ENCODE assay signal across 27 cellular contexts in the genomic region with DNA sequence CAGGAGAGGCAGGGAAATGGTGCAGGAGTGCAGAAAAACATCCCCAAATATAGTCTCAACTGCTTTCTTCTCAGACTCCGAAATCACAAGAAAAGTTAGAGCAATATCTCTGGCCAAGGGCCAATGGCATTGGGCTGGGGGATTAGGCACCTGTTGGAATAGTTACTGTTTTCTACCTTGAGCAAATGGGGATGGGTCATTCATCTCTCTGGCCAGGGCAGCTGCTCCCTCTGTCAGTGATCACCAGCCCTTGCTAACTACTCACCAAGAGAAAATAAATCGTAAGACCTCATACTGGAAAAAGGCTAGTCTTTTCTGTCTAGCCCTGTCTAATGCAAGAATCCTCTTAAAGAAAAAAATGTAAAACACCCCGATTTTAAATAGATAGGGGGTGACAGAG. TPM values are rescaled to one million over a fixed set of nuclear protein-coding genes. Genes with fewer than 3 reads are reported as not detected.
"Had no signal": no experiment of that assay in that cellular context is flagged by ENCODE, and none has a peak within 500 bp of the region (broad histone marks: within the 10 kb centered on the region; RNA-seq: fewer than 3 reads in every experiment).

No MANE protein-coding gene starts in this region.

- H3K9me3 Mint-ChIP-seq: activated naive CD4-positive, alpha-beta T cell treated with anti-CD3 and anti-CD28 coated beads, Interleukin-2, amount 50 U/mL, for 24 hours; activated T-cell treated with anti-CD3 and anti-CD28 coated beads, Interleukin-2, amount 50 U/mL, for 24 hours had no signal

- H3K36me3 Mint-ChIP-seq: activated CD8-positive, alpha-beta memory T cell treated with anti-CD3 and anti-CD28 coated beads, Interleukin-2, amount 10 ng/mL, durations not matched to agents 7 days and 5 days; activated naive CD4-positive, alpha-beta T cell treated with anti-CD3 and anti-CD28 coated beads, Interleukin-2, amount 50 U/mL, for 24 hours; brain had no signal

- H3K27ac Mint-ChIP-seq: activated CD8-positive, alpha-beta memory T cell treated with anti-CD3 and anti-CD28 coated beads, Interleukin-2, amount 10 ng/mL, durations not matched to agents 7 days and 5 days; activated naive CD4-positive, alpha-beta T cell treated with anti-CD3 and anti-CD28 coated beads, Interleukin-2, amount 50 U/mL, for 24 hours; activated T-cell treated with anti-CD3 and anti-CD28 coated beads, Interleukin-2, amount 50 U/mL, for 24 hours; activated T-helper 1 cell treated with anti-CD3 and anti-CD28 coated beads, Interleukin-12 subunit alpha, Interleukin-12 subunit beta, Interleukin-2, Interleukin-4 antibody, amounts not matched to agents 30 ng/mL and 10 ng/mL and 1 ng/mL, durations not matched to agents 14 hours and 24 hours and 36 hours had no signal

- H3K4me2 ChIP-seq: SK-N-SH had no signal

- DNase-seq: activated CD4-positive, alpha-beta T cell treated with anti-CD3 and anti-CD28 coated beads for 48 hours; activated CD4-positive, alpha-beta T cell treated with anti-CD3 and anti-CD28 coated beads, Interleukin-2, amount 50 U/mL, for 48 hours; activated CD4-positive, CD25-positive, alpha-beta regulatory T cell treated with anti-CD3 and anti-CD28 coated beads, Interleukin-2, amount 50 U/mL, for 72 hours; activated CD8-positive, alpha-beta memory T cell treated with anti-CD3 and anti-CD28 coated beads, Interleukin-2, amount 10 ng/mL, durations not matched to agents 7 days and 5 days; activated effector memory CD4-positive, alpha-beta T cell treated with Interleukin-2 at 50 U/mL for 16 hours; activated naive CD4-positive, alpha-beta T cell; activated T-cell treated with anti-CD3 and anti-CD28 coated beads, Interleukin-2, amount 50 U/mL, for 24 hours; amygdala; MM.1S; NCI-H1105; NCI-H1436; NCI-H1694 treated with DMSO at 0.1 percent for 48 hours; NCI-H2029 treated with DMSO at 0.1 percent for 48 hours; NCI-H510A treated with DMSO at 0.1 percent for 48 hours; NCI-H69; NK-92 treated with Interleukin-12 subunit alpha and Interleukin-12 subunit beta, amount 100 ng/mL, for 24 hours; OCI-M1; RPMI8226; SK-N-SH; SW 1271 had no signal

- H3K27ac ChIP-seq: cardiac muscle cell had no signal

- H3K27me3 Mint-ChIP-seq: activated CD8-positive, alpha-beta memory T cell treated with anti-CD3 and anti-CD28 coated beads, Interleukin-2, amount 10 ng/mL, durations not matched to agents 7 days and 5 days; activated naive CD4-positive, alpha-beta T cell treated with anti-CD3 and anti-CD28 coated beads, Interleukin-2, amount 50 U/mL, for 24 hours; activated T-cell treated with anti-CD3 and anti-CD28 coated beads, Interleukin-2, amount 50 U/mL, for 24 hours had no signal

- ATAC-seq: activated CD8-positive, alpha-beta memory T cell treated with anti-CD3 and anti-CD28 coated beads, Interleukin-2, amount 10 ng/mL, durations not matched to agents 7 days and 5 days; Panc1; Right ventricle myocardium inferior had no signal

- H3K9me3 ChIP-seq: SK-N-SH had no signal

- H3K9ac ChIP-seq: SK-N-SH had no signal

- H3K4me3 ChIP-seq: cardiac muscle cell had no signal

- H3K27me3 ChIP-seq: cardiac muscle cell had no signal

- H3K4me3 Mint-ChIP-seq: activated CD8-positive, alpha-beta memory T cell treated with anti-CD3 and anti-CD28 coated beads, Interleukin-2, amount 10 ng/mL, durations not matched to agents 7 days and 5 days; activated naive CD4-positive, alpha-beta T cell treated with anti-CD3 and anti-CD28 coated beads, Interleukin-2, amount 50 U/mL, for 24 hours; activated T-cell treated with anti-CD3 and anti-CD28 coated beads, Interleukin-2, amount 50 U/mL, for 24 hours; activated T-helper 1 cell treated with anti-CD3 and anti-CD28 coated beads, Interleukin-12 subunit alpha, Interleukin-12 subunit beta, Interleukin-2, Interleukin-4 antibody, amounts not matched to agents 30 ng/mL and 10 ng/mL and 1 ng/mL, durations not matched to agents 14 hours and 24 hours and 36 hours; brain had no signal

- H3K36me3 ChIP-seq: cardiac muscle cell had no signal

RNA-seq across cellular contexts. Expression of a gene that starts 10.9 kb away (rescaled TPM):
- total RNA-seq: activated CD8-positive, alpha-beta memory T cell treated with anti-CD3 and anti-CD28 coated beads, Interleukin-2, amount 10 ng/mL, durations not matched to agents 7 days and 5 days; astrocyte; cardiac muscle cell; Right ventricle myocardium inferior had no signal
- polyA plus RNA-seq: cardiac muscle cell, SK-N-SH had no signal
